ENCODE assay signal across 24 cellular contexts in the genomic region with DNA sequence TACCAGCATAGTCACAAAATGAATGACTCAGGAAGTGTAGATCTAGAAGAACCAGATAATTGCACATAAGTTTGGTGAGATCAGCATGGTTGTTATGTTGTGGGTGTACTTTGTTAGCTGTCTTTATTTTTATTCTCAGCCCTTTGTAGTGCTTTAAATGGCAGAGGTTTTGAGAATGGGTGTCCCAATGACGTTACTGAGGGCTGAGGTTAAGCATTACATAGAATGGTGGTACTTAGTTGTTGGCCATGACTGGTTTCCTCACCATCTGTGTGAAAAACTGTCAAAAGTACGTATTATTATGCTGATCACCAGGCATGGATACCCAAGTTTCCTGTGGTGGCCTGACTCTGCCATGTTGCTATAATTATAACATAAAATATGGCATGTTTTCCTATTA.
DNase-seq lines count a peak whose midpoint lies in the region; ATAC-seq and TF ChIP-seq lines count a peak whose summit lies in the region.
"Had no signal": no experiment of that assay in that cellular context is flagged by ENCODE, and none has a peak within 500 bp of the region (broad histone marks: within the 10 kb centered on the region; RNA-seq: fewer than 3 reads in every experiment).

No MANE protein-coding gene starts in this region.

- BruUV-seq in PC-3 (replicated peaks; lab: Mats Ljungman, UMichigan), result no TSS peak

- peak overlapping the region; percentile 18 for H3K4me3 Mint-ChIP-seq in activated CD8-positive, alpha-beta memory T cell treated with anti-CD3 and anti-CD28 coated beads, Interleukin-2, amount 10 ng/mL, durations not matched to agents 7 days and 5 days
- no peak overlapping the region for H3K4me3 Mint-ChIP-seq in activated naive CD8-positive, alpha-beta T cell
- H3K4me3 Mint-ChIP-seq in natural killer cell, result peak overlapping the region; percentile 75
- H3K4me3 Mint-ChIP-seq: brain, naive B cell had no signal

- H3K9ac ChIP-seq in Loucy (ENCODE audit: low read depth, low read length, poor library complexity, severe bottlenecking) (no peak overlapping the region), PC-3 (ENCODE audit: low read length) (no peak overlapping the region)

- peaks cover 42% of the 10 kb centered on the region for H3K36me3 Mint-ChIP-seq in activated CD8-positive, alpha-beta memory T cell treated with anti-CD3 and anti-CD28 coated beads, Interleukin-2, amount 10 ng/mL, durations not matched to agents 7 days and 5 days
- H3K36me3 Mint-ChIP-seq in activated naive CD8-positive, alpha-beta T cell, result peaks cover 4% of the 10 kb centered on the region
- H3K36me3 Mint-ChIP-seq in natural killer cell, result no peaks in the 10 kb centered on the region
- H3K36me3 Mint-ChIP-seq: brain, naive B cell had no signal

- no peak overlapping the region for H3K27ac ChIP-seq in PC-3 (ENCODE audit: low read length)
- H3K27ac ChIP-seq: foreskin keratinocyte had no signal

- no peak for TF ChIP-seq CTCF in Loucy (conservative IDR thresholded peaks at IDR 0.05; ENCODE audit: low read length)
- TF ChIP-seq CTCF in natural killer cell (IDR thresholded peaks at IDR 0.05), result no peak
- TF ChIP-seq CTCF in PC-3 (conservative IDR thresholded peaks at IDR 0.05; ENCODE audit: low read depth, low read length), result no peak

- H3K27ac Mint-ChIP-seq in activated CD8-positive, alpha-beta memory T cell treated with anti-CD3 and anti-CD28 coated beads, Interleukin-2, amount 10 ng/mL, durations not matched to agents 7 days and 5 days, result peak overlapping the region; percentile 86
- peak overlapping the region; percentile 68 for H3K27ac Mint-ChIP-seq in activated naive CD8-positive, alpha-beta T cell
- H3K27ac Mint-ChIP-seq in natural killer cell, result peak overlapping the region; percentile 89 to 90
- H3K27ac Mint-ChIP-seq: brain, naive B cell had no signal

- intact Hi-C loops in natural killer cell (cut with micrococcal nuclease) (loop anchor here (1.0 kb wide), 2 partner anchors 17 to 23 kb away; no protein-coding TSS in a partner anchor), PC-3 (cut with micrococcal nuclease) (no loop called here)

- ATAC-seq in activated CD8-positive, alpha-beta memory T cell treated with anti-CD3 and anti-CD28 coated beads, Interleukin-2, amount 10 ng/mL, durations not matched to agents 7 days and 5 days, result peak; percentile 59
- peak; percentile 75 to 90 (median 83) for ATAC-seq in natural killer cell
- no peak for ATAC-seq in PC-3
- ATAC-seq: esophagus mucosa, foreskin keratinocyte, GM12878, heart right ventricle had no signal

- H3K9me3 ChIP-seq in Loucy (ENCODE audit: insufficient read depth, low read depth, low read length) (no peaks in the 10 kb centered on the region), PC-3 (ENCODE audit: low read length) (no peaks in the 10 kb centered on the region)
- H3K9me3 ChIP-seq: Caco-2 had no signal

- H3K4me2 ChIP-seq in Loucy (ENCODE audit: low read depth, low read length, poor library complexity, severe bottlenecking) (peak overlapping the region; percentile 20), PC-3 (ENCODE audit: low read length) (no peak overlapping the region)

- H4K20me1 ChIP-seq in Loucy (ENCODE audit: insufficient read depth, low read length, poor library complexity, severe bottlenecking), result no peaks in the 10 kb centered on the region
- no peaks in the 10 kb centered on the region for H4K20me1 ChIP-seq in PC-3 (ENCODE audit: low read length)

- H3K4me1 ChIP-seq in Loucy (ENCODE audit: insufficient read depth, low read length, poor library complexity, severe bottlenecking), result peaks cover 59% of the 10 kb centered on the region
- H3K4me1 ChIP-seq in PC-3 (ENCODE audit: insufficient read depth, low read length), result peaks cover 4% of the 10 kb centered on the region; the same call in 1 of the 2 replicates
- H3K4me1 ChIP-seq: Caco-2, foreskin keratinocyte had no signal

- H3F3A ChIP-seq in Loucy (ENCODE audit: low read depth) (no peaks in the 10 kb centered on the region), PC-3 (ENCODE audit: low read length, unreplicated experiment) (no peaks in the 10 kb centered on the region)

- POLR2A ChIA-PET in PC-3 (lab: Charles Lee; ENCODE audit: unreplicated experiment), result no interaction called here

- H2AFZ ChIP-seq in Loucy (ENCODE audit: low read length), result no peak overlapping the region
- no peak overlapping the region for H2AFZ ChIP-seq in PC-3 (ENCODE audit: low read length)

- no peaks in the 10 kb centered on the region for H3K27me3 Mint-ChIP-seq in activated CD8-positive, alpha-beta memory T cell treated with anti-CD3 and anti-CD28 coated beads, Interleukin-2, amount 10 ng/mL, durations not matched to agents 7 days and 5 days
- H3K27me3 Mint-ChIP-seq in activated naive CD8-positive, alpha-beta T cell, result no peaks in the 10 kb centered on the region
- no peaks in the 10 kb centered on the region for H3K27me3 Mint-ChIP-seq in natural killer cell (ENCODE audit: low read depth in 2 of 2)

- DNase-seq in activated CD8-positive, alpha-beta memory T cell treated with anti-CD3 and anti-CD28 coated beads, Interleukin-2, amount 10 ng/mL, durations not matched to agents 7 days and 5 days, result peak; percentile 65
- no peak for DNase-seq in activated CD8-positive, alpha-beta memory T cell treated with anti-CD3 and anti-CD28 coated beads, Interleukin-2, amount 50 U/mL, for 4 hours
- DNase-seq in natural killer cell, result no peak
- DNase-seq in NOMO-1 treated with DMSO at 0.1 percent for 48 hours (lab: John Stamatoyannopoulos, UW; ENCODE audit: unreplicated experiment), result no peak
- no peak for DNase-seq in DMS153 (lab: John Stamatoyannopoulos, UW)
- no peak for DNase-seq in PC-3
- DNase-seq: activated CD4-positive, alpha-beta T cell treated with anti-CD3 and anti-CD28 coated beads, Interleukin-2, amount 50 U/mL, for 1 hour; Caco-2; effector CD8-positive, alpha-beta T cell; foreskin keratinocyte; H7; heart right ventricle; mesendoderm; naive B cell; NCI-H1436 treated with DMSO at 0.1 percent for 48 hours; NCI-H2171 treated with DMSO at 0.1 percent for 48 hours; NCI-H526; RPMI8226; stimulated activated CD4-positive, alpha-beta T cell treated with anti-CD3 and anti-CD28 coated beads, Interleukin-1b, Interleukin-23, amount 100 ng/mL, for 48 hours had no signal

- H3K27me3 ChIP-seq in Loucy (ENCODE audit: insufficient read depth, low read length, poor library complexity, severe bottlenecking) (no peaks in the 10 kb centered on the region), PC-3 (ENCODE audit: low read length) (no peaks in the 10 kb centered on the region)
- H3K27me3 ChIP-seq: foreskin keratinocyte had no signal

- H3K36me3 ChIP-seq in Loucy (ENCODE audit: insufficient read depth, low read length) (no peaks in the 10 kb centered on the region), PC-3 (ENCODE audit: low read depth, low read length) (no peaks in the 10 kb centered on the region)
- H3K36me3 ChIP-seq: heart right ventricle had no signal

- H3K79me2 ChIP-seq in Loucy (ENCODE audit: insufficient read depth, low read length) (peaks cover 36% of the 10 kb centered on the region), PC-3 (ENCODE audit: low read length) (no peaks in the 10 kb centered on the region)

- H3K9me3 Mint-ChIP-seq in activated CD8-positive, alpha-beta memory T cell treated with anti-CD3 and anti-CD28 coated beads, Interleukin-2, amount 10 ng/mL, durations not matched to agents 7 days and 5 days (ENCODE audit: low read depth), result peaks cover 4% of the 10 kb centered on the region
- no peaks in the 10 kb centered on the region for H3K9me3 Mint-ChIP-seq in activated naive CD8-positive, alpha-beta T cell (ENCODE audit: low read depth)
- peaks cover 0 to under 1% of the 10 kb centered on the region in 2 donors for H3K9me3 Mint-ChIP-seq in natural killer cell

- CTCF ChIA-PET in activated CD8-positive, alpha-beta memory T cell treated with anti-CD3 and anti-CD28 coated beads, Interleukin-2, amount 10 ng/mL, durations not matched to agents 7 days and 5 days (lab: Charles Lee), result interaction anchor here (0.7 to 9.6 kb wide), 12 partner anchors 17 to 322 kb away, joined by 3 to 118 read pairs (median 4); a partner anchor contains a TSS
- CTCF ChIA-PET in PC-3 (lab: Charles Lee), result no interaction called here

- H3K9me2 ChIP-seq in Loucy (replicated peaks; ENCODE audit: low read depth, low read length) (no peaks in the 10 kb centered on the region), PC-3 (replicated peaks; ENCODE audit: low read length) (no peaks in the 10 kb centered on the region)

- H3K4me3 ChIP-seq in Loucy (ENCODE audit: low read length, poor library complexity, severe bottlenecking), result no peak overlapping the region
- no peak overlapping the region for H3K4me3 ChIP-seq in PC-3 (ENCODE audit: low read length)
- H3K4me3 ChIP-seq: GM12878, heart right ventricle had no signal

- peaks cover 68% of the 10 kb centered on the region for H3K4me1 Mint-ChIP-seq in activated CD8-positive, alpha-beta memory T cell treated with anti-CD3 and anti-CD28 coated beads, Interleukin-2, amount 10 ng/mL, durations not matched to agents 7 days and 5 days
- peaks cover 74% of the 10 kb centered on the region for H3K4me1 Mint-ChIP-seq in activated naive CD8-positive, alpha-beta T cell (ENCODE audit: low read depth)
- peaks cover 64 to 66% of the 10 kb centered on the region in 2 donors for H3K4me1 Mint-ChIP-seq in natural killer cell
- H3K4me1 Mint-ChIP-seq: brain, naive B cell had no signal
